Comparison of ENCODE assay signal across 1 cellular context in the genomic region with DNA sequence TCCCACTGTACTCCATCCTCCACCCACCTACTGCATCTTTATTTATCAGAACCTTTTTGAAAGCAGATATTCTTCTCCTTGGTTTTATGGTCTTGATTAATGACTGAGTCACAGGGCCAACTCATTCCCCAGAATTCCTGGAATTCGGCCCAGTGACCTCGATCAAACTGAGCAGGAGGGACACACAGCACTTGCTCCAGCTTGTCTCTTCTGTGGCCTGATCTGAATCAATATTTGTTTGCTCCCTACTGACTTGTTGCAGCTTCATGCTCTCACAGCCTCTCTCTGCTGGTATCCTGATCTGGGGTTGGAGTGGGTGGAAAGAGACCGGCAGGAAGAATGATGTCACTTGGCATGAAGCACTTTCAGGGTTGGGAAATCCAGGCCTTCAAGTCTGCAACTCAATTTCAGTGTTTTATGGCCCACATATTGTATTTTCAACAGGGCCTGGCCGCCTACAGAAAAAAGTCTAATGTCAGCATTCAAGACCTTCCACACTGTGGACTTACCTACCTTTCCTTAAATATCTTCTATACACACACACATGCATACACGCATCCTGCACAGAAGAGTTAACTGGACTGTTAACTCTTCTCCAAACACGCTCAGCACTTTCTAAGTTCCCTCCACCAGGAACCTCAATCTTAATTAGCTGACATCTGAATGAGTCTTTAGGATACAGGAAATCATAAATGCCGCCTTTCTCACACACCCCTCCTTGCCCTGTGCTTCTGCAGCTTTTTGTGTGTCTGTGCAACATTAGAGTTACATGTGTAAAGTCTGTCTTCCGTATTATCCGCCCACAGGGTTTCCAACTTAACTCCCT.
TF ChIP-seq lines count a peak whose summit lies in the region.

No MANE protein-coding gene starts in this region.

TF ChIP-seq in H1, 55 proteins besides CTCF, POLR2A, EP300 and RAD21 (continued from another document):
- TF ChIP-seq CHD1 (IDR thresholded peaks at IDR 0.05; ENCODE audit: low read depth, low read length) (no peak), TAF7 (optimal IDR thresholded peaks at IDR 0.05; ENCODE audit: borderline replicate concordance, low read depth, low read length) (no peak), SIRT6 (IDR thresholded peaks at IDR 0.05; ENCODE audit: low read length) (no peak), CHD7 (IDR thresholded peaks at IDR 0.05; ENCODE audit: insufficient replicate concordance, low read length) (no peak), NRF1 (IDR thresholded peaks at IDR 0.05; ENCODE audit: low read depth, low read length) (no peak), EZH2 (IDR thresholded peaks at IDR 0.05; ENCODE audit: low read depth, low read length, severe bottlenecking) (no peak), MAFK (IDR thresholded peaks at IDR 0.05; ENCODE audit: low read depth, low read length) (no peak), POLR2AphosphoS5 (IDR thresholded peaks at IDR 0.05; ENCODE audit: low read depth, low read length) (no peak), ATF2 (IDR thresholded peaks at IDR 0.05; ENCODE audit: low read length) (no peak), ZNF274 (IDR thresholded peaks at IDR 0.05; ENCODE audit: borderline replicate concordance, extremely low read depth, low read length) (no peak), RNF2 (IDR thresholded peaks at IDR 0.05; ENCODE audit: borderline replicate concordance, low read depth, low read length, missing control alignments, poor library complexity, severe bottlenecking) (no peak), JUN (IDR thresholded peaks at IDR 0.05; ENCODE audit: low read depth, low read length) (no peak), TCF12 (IDR thresholded peaks at IDR 0.05; ENCODE audit: low read depth, low read length) (no peak), YY1 (IDR thresholded peaks at IDR 0.05; ENCODE audit: low read depth, low read length) (no peak)
